8 cellular contexts compared by ENCODE assay signal in genomic region chr1:89632213-89633102, GRCh38. TPM values are rescaled to one million over a fixed set of nuclear protein-coding genes. Genes with fewer than 3 reads are reported as not detected.
DNase-seq lines count a peak whose midpoint lies in the region; ATAC-seq and TF ChIP-seq lines count a peak whose summit lies in the region.

No MANE protein-coding gene starts in this region.

- peak overlapping the region; percentile 82 for H3K4me3 ChIP-seq in HUES64 (ENCODE audit: low read length)
- peak overlapping the region; percentile 82 for H3K4me3 ChIP-seq in fibroblast of pulmonary artery (replicated peaks; ENCODE audit: low read depth, low read length)

- 1% methylated on average over 64 of the region's 65 CpGs for WGBS in HUES64

- H3K4me1 ChIP-seq in HUES64 (ENCODE audit: insufficient read depth, low read length), result peaks cover 7% of the 10 kb centered on the region; the same call in 1 of the 2 replicates

- no peaks in the 10 kb centered on the region for H3K36me3 ChIP-seq in HUES64 (ENCODE audit: insufficient read depth, low read length)

- peak overlapping the region; percentile 93 for H3K27ac Mint-ChIP-seq in activated T-helper 2 cell treated with anti-CD3 and anti-CD28 coated beads, Interferon-gamma antibody, Interleukin-2, Interleukin-4, amounts not matched to agents 10 μg/mL and 5 μg/mL and 100 μg/mL, durations not matched to agents 14 hours and 24 hours and 36 hours
- no peak overlapping the region for H3K27ac Mint-ChIP-seq in nephron progenitor cell
- peak overlapping the region; percentile 94 to 97 for H3K27ac Mint-ChIP-seq in stimulated activated naive CD8-positive, alpha-beta T cell treated with anti-CD3 and anti-CD28 coated beads, Interleukin-15, amount 100 ng/mL, for 72 hours

- peak overlapping the region; percentile 88 for H3K4me3 Mint-ChIP-seq in activated T-helper 2 cell treated with anti-CD3 and anti-CD28 coated beads, Interferon-gamma antibody, Interleukin-2, Interleukin-4, amounts not matched to agents 10 μg/mL and 5 μg/mL and 100 μg/mL, durations not matched to agents 14 hours and 24 hours and 36 hours (ENCODE audit: low read depth)
- H3K4me3 Mint-ChIP-seq in nephron progenitor cell, result peak overlapping the region; percentile 91
- H3K4me3 Mint-ChIP-seq in stimulated activated naive CD8-positive, alpha-beta T cell treated with anti-CD3 and anti-CD28 coated beads, Interleukin-15, amount 100 ng/mL, for 72 hours, result peak overlapping the region; percentile 89 to 93

- peaks cover 47% of the 10 kb centered on the region for H3K36me3 Mint-ChIP-seq in activated T-helper 2 cell treated with anti-CD3 and anti-CD28 coated beads, Interferon-gamma antibody, Interleukin-2, Interleukin-4, amounts not matched to agents 10 μg/mL and 5 μg/mL and 100 μg/mL, durations not matched to agents 14 hours and 24 hours and 36 hours (ENCODE audit: low read depth)
- no peaks in the 10 kb centered on the region for H3K36me3 Mint-ChIP-seq in nephron progenitor cell (ENCODE audit: low read depth)

- peaks cover 64% of the 10 kb centered on the region for H3K27me3 ChIP-seq in HUES64 (ENCODE audit: insufficient read depth, low read length)

- peak overlapping the region; percentile 20; the same call in 1 of the 2 replicates for H3K27ac ChIP-seq in HUES64 (ENCODE audit: low read depth, low read length)

- intact Hi-C loops in activated T-helper 2 cell treated with anti-CD3 and anti-CD28 coated beads, Interferon-gamma antibody, Interleukin-2, Interleukin-4, amounts not matched to agents 10 μg/mL and 5 μg/mL and 100 μg/mL, durations not matched to agents 14 hours and 24 hours and 36 hours (cut with micrococcal nuclease), result loop anchor here (1.0 to 10.0 kb wide), 8 partner anchors 22 to 362 kb away; partner anchors contain the start of gene ZNF326

- no peaks in the 10 kb centered on the region for H3K9me3 Mint-ChIP-seq in activated T-helper 2 cell treated with anti-CD3 and anti-CD28 coated beads, Interferon-gamma antibody, Interleukin-2, Interleukin-4, amounts not matched to agents 10 μg/mL and 5 μg/mL and 100 μg/mL, durations not matched to agents 14 hours and 24 hours and 36 hours
- H3K9me3 Mint-ChIP-seq in nephron progenitor cell, result no peaks in the 10 kb centered on the region
- H3K9me3 Mint-ChIP-seq in stimulated activated naive CD8-positive, alpha-beta T cell treated with anti-CD3 and anti-CD28 coated beads, Interleukin-15, amount 100 ng/mL, for 72 hours, result no peaks in the 10 kb centered on the region

- H3K27me3 Mint-ChIP-seq in activated T-helper 2 cell treated with anti-CD3 and anti-CD28 coated beads, Interferon-gamma antibody, Interleukin-2, Interleukin-4, amounts not matched to agents 10 μg/mL and 5 μg/mL and 100 μg/mL, durations not matched to agents 14 hours and 24 hours and 36 hours (ENCODE audit: low read depth), result no peaks in the 10 kb centered on the region
- peaks cover 35% of the 10 kb centered on the region for H3K27me3 Mint-ChIP-seq in nephron progenitor cell (ENCODE audit: low read depth, poor library complexity)
- no peaks in the 10 kb centered on the region for H3K27me3 Mint-ChIP-seq in stimulated activated naive CD8-positive, alpha-beta T cell treated with anti-CD3 and anti-CD28 coated beads, Interleukin-15, amount 100 ng/mL, for 72 hours

- H3K4me1 Mint-ChIP-seq in activated T-helper 2 cell treated with anti-CD3 and anti-CD28 coated beads, Interferon-gamma antibody, Interleukin-2, Interleukin-4, amounts not matched to agents 10 μg/mL and 5 μg/mL and 100 μg/mL, durations not matched to agents 14 hours and 24 hours and 36 hours (ENCODE audit: low read depth), result peaks cover 72% of the 10 kb centered on the region
- H3K4me1 Mint-ChIP-seq in nephron progenitor cell, result peaks cover 24% of the 10 kb centered on the region
- H3K4me1 Mint-ChIP-seq in stimulated activated naive CD8-positive, alpha-beta T cell treated with anti-CD3 and anti-CD28 coated beads, Interleukin-15, amount 100 ng/mL, for 72 hours, result peaks cover 73% of the 10 kb centered on the region

- DNase-seq in DMS79 (lab: John Stamatoyannopoulos, UW), result peak; percentile 51
- peak; percentile 76 for DNase-seq in RKO (ENCODE audit: low spot score)
- peak; percentile 84 for DNase-seq in activated T-helper 2 cell treated with anti-CD3 and anti-CD28 coated beads, Interferon-gamma antibody, Interleukin-2, Interleukin-4, amounts not matched to agents 10 μg/mL and 5 μg/mL and 100 μg/mL, durations not matched to agents 14 hours and 24 hours and 36 hours (ENCODE audit: low spot score)
- DNase-seq in fibroblast of pulmonary artery (ENCODE audit: low read depth), result peak; percentile 78
- peak; percentile 91 for DNase-seq in nephron progenitor cell
- peak; percentile 88 to 94 for DNase-seq in stimulated activated naive CD8-positive, alpha-beta T cell treated with anti-CD3 and anti-CD28 coated beads, Interleukin-15, amount 100 ng/mL, for 72 hours

- peak; percentile 90 for ATAC-seq in GM21528 (IDR thresholded peaks at IDR 0.05; ENCODE audit: low FRiP score, unreplicated experiment)
- ATAC-seq in stimulated activated naive CD8-positive, alpha-beta T cell treated with anti-CD3 and anti-CD28 coated beads, Interleukin-15, amount 100 ng/mL, for 72 hours, result peak; percentile 90

- TF ChIP-seq CTCF in fibroblast of pulmonary artery (IDR thresholded peaks at IDR 0.05; ENCODE audit: low read length, missing control alignments) (no peak), nephron progenitor cell (IDR thresholded peaks at IDR 0.05) (no peak)

- no peaks in the 10 kb centered on the region for H3K9me3 ChIP-seq in HUES64 (ENCODE audit: insufficient read depth, low read depth, low read length)

- H3K9ac ChIP-seq in HUES64 (ENCODE audit: low read depth, low read length), result peak overlapping the region; percentile 48; the same call in 1 of the 2 replicates

RNA-seq across cellular contexts. Expression of gene LRRC8C, which starts 0.5 kb away (rescaled TPM):
- polyA plus RNA-seq in HUES64 (2013, experiment 1 of 2), result 1.3 TPM
- polyA plus RNA-seq in HUES64 (2013, experiment 2 of 2), result 1.4 TPM
- total RNA-seq in activated T-helper 2 cell treated with anti-CD3 and anti-CD28 coated beads, Interferon-gamma antibody, Interleukin-2, Interleukin-4, amounts not matched to agents 10 μg/mL and 5 μg/mL and 100 μg/mL, durations not matched to agents 14 hours and 24 hours and 36 hours, result 56.1 and 56.5 TPM in 2 replicates

Comparison
In these comparisons a context has a peak if more than half of its experiments do, and no peak if none do; other contexts are left out.
1. Peak in every context shown above with its lines: DNase-seq, ATAC-seq, H3K4me3 ChIP-seq and H3K27ac ChIP-seq.